Comparison of ENCODE assay signal across 24 cellular contexts in genomic region chr13:85431720-85432119, GRCh38.
"Had no signal": no experiment of that assay in that cellular context is flagged by ENCODE, and none has a peak within 500 bp of the region (broad histone marks: within the 10 kb centered on the region; RNA-seq: fewer than 3 reads in every experiment).

No MANE protein-coding gene starts in this region.

- H3K27ac Mint-ChIP-seq: immature natural killer cell; naive thymus-derived CD8-positive, alpha-beta T cell; nephron progenitor cell; stimulated activated naive CD8-positive, alpha-beta T cell treated with anti-CD3 and anti-CD28 coated beads, Interleukin-15, amount 100 ng/mL, for 72 hours had no signal

- H3K4me3 Mint-ChIP-seq: immature natural killer cell; naive thymus-derived CD8-positive, alpha-beta T cell; nephron progenitor cell; stimulated activated naive CD8-positive, alpha-beta T cell treated with anti-CD3 and anti-CD28 coated beads, Interleukin-15, amount 100 ng/mL, for 72 hours had no signal

- H3K4me1 Mint-ChIP-seq: immature natural killer cell; naive thymus-derived CD8-positive, alpha-beta T cell; stimulated activated naive CD8-positive, alpha-beta T cell treated with anti-CD3 and anti-CD28 coated beads, Interleukin-15, amount 100 ng/mL, for 72 hours had no signal

- H3K36me3 Mint-ChIP-seq: immature natural killer cell; naive thymus-derived CD8-positive, alpha-beta T cell had no signal

- H3K27ac ChIP-seq: colonic mucosa, esophagus squamous epithelium, lower lobe of right lung, ovary, psoas muscle, suprapubic skin, transverse colon had no signal

- DNase-seq: colonic mucosa; dermis blood vessel endothelial cell; effector memory CD4-positive, alpha-beta T cell; esophagus squamous epithelium; foreskin melanocyte; glutamatergic neuron; hypothalamus; immature natural killer cell; islet precursor cell; lower lobe of right lung; naive thymus-derived CD8-positive, alpha-beta T cell; nephron progenitor cell; occipital lobe; ovary; small intestine; stimulated activated CD4-positive, alpha-beta T cell treated with anti-CD3 and anti-CD28 coated beads, Interleukin-15, amount 100 ng/mL, for 24 hours; stimulated activated CD4-positive, alpha-beta T cell treated with anti-CD3 and anti-CD28 coated beads, Interleukin-2, amount 100 ng/mL, for 48 hours; stimulated activated naive CD4-positive, alpha-beta T cell; stimulated activated naive CD8-positive, alpha-beta T cell treated with anti-CD3 and anti-CD28 coated beads, Interleukin-15, amount 100 ng/mL, for 72 hours; transverse colon had no signal

- ATAC-seq: left ventricle myocardium superior; naive thymus-derived CD8-positive, alpha-beta T cell; psoas muscle; right cardiac atrium had no signal

- H3K9me3 ChIP-seq: colonic mucosa, esophagus squamous epithelium, lower lobe of right lung, ovary, psoas muscle, suprapubic skin, transverse colon had no signal

- H3K9me3 Mint-ChIP-seq: nephron progenitor cell; stimulated activated naive CD8-positive, alpha-beta T cell treated with anti-CD3 and anti-CD28 coated beads, Interleukin-15, amount 100 ng/mL, for 72 hours had no signal

- H3K36me3 ChIP-seq: colonic mucosa, esophagus squamous epithelium, lower lobe of right lung, ovary, suprapubic skin, transverse colon had no signal

- H3K27me3 ChIP-seq: colonic mucosa, esophagus squamous epithelium, ovary, suprapubic skin, transverse colon had no signal

- H3K4me1 ChIP-seq: colonic mucosa, esophagus squamous epithelium, lower lobe of right lung, psoas muscle, suprapubic skin, transverse colon had no signal

- H3K4me3 ChIP-seq: colonic mucosa, esophagus squamous epithelium, lower lobe of right lung, ovary, psoas muscle, suprapubic skin, transverse colon had no signal

- H3K27me3 Mint-ChIP-seq: naive thymus-derived CD8-positive, alpha-beta T cell; stimulated activated naive CD8-positive, alpha-beta T cell treated with anti-CD3 and anti-CD28 coated beads, Interleukin-15, amount 100 ng/mL, for 72 hours had no signal
